In genomic region chrX:153953342-153953830, GRCh38 we compare ENCODE assay signal across 8 cellular contexts. TPM values are rescaled to one million over a fixed set of nuclear protein-coding genes. Genes with fewer than 3 reads are reported as not detected.
DNase-seq lines count a peak whose midpoint lies in the region; ATAC-seq, FAIRE-seq and TF ChIP-seq lines count a peak whose summit lies in the region.

No MANE protein-coding gene starts in this region.

- no peaks in the 10 kb centered on the region for H3K27me3 Mint-ChIP-seq in nephron (ENCODE audit: low read depth)

- peaks cover 62% of the 10 kb centered on the region for H3K36me3 Mint-ChIP-seq in nephron (ENCODE audit: low read depth)

- TF ChIP-seq POLR2A in H54 (IDR thresholded peaks at IDR 0.05; ENCODE audit: low read depth, low read length) (no peak), esophagus squamous epithelium (IDR thresholded peaks at IDR 0.05) (peak in 1 of 4 donors; percentile 7), stomach (IDR thresholded peaks at IDR 0.05) (no peak)

- H3K9me3 Mint-ChIP-seq in nephron, result no peaks in the 10 kb centered on the region

- TF ChIP-seq EP300 in stomach (IDR thresholded peaks at IDR 0.05), result no peak

- peaks cover 23% of the 10 kb centered on the region for H3K4me1 Mint-ChIP-seq in nephron

- H3K9me3 ChIP-seq in esophagus squamous epithelium (no peaks in the 10 kb centered on the region), stomach (no peaks in the 10 kb centered on the region)

- peak overlapping the region in 2 of 3 experiments; percentile 50 to 70 for H3K27ac Mint-ChIP-seq in nephron

- H3K4me1 ChIP-seq in esophagus squamous epithelium (peaks cover 0 to 21% (median 0%) of the 10 kb centered on the region in 3 donors), stomach (peaks cover 0 to 34% (median 10%) of the 10 kb centered on the region in 4 donors)

- 83% methylated on average over 1 of the region's 33 CpGs; no CpG with 5 or more reads in 1 of the 2 donors for WGBS in esophagus squamous epithelium, 2 donors
- 25 to 60% (median 30%) methylated on average over 2 to 33 of the region's 33 CpGs for WGBS in stomach, 5 donors

- peaks cover 39 to 97% (median 40%) of the 10 kb centered on the region in 3 donors for H3K36me3 ChIP-seq in esophagus squamous epithelium
- H3K36me3 ChIP-seq in stomach, result peaks cover 38 to 100% (median 97%) of the 10 kb centered on the region in 4 donors

- H3K27ac ChIP-seq in esophagus squamous epithelium (peak overlapping the region; percentile 24 to 82 (median 72)), stomach (peak overlapping the region in 4 of 5 donors; percentile 29 to 79 (median 73))

- H3K27me3 ChIP-seq in esophagus squamous epithelium (no peaks in the 10 kb centered on the region), stomach (no peaks in the 10 kb centered on the region)

- FAIRE-seq in H54 (lab: Jason Lieb, UNC), result no peak

- peak overlapping the region in 2 of 4 donors; percentile 19 to 37 for H3K4me3 ChIP-seq in esophagus squamous epithelium
- peak overlapping the region in 2 of 4 donors; percentile 3 to 13 for H3K4me3 ChIP-seq in stomach

- H3K4me3 Mint-ChIP-seq in nephron, result no peak overlapping the region

- DNase-seq in COR-L47 (lab: John Stamatoyannopoulos, UW) (peak; percentile 11), H54 (ENCODE audit: insufficient read length, low spot score) (peak; percentile 51), NOMO-1 treated with DMSO at 0.1 percent for 48 hours (lab: John Stamatoyannopoulos, UW; ENCODE audit: unreplicated experiment) (peak; percentile 51), esophagus squamous epithelium (lab: John Stamatoyannopoulos, UW) (no peak), stomach (peak; percentile 79)
- DNase-seq in activated T-cell treated with anti-CD3 and anti-CD28 coated beads, Interleukin-2, amount 50 U/mL, for 1 hour, result peak; percentile 87

- TF ChIP-seq CTCF in esophagus squamous epithelium (IDR thresholded peaks at IDR 0.05) (peak; percentile 95 to 99 (median 96)), nephron (IDR thresholded peaks at IDR 0.05; ENCODE audit: unreplicated experiment in 3 of 3) (peak; percentile 99 to 100 (median 100)), stomach (IDR thresholded peaks at IDR 0.05) (peak in 5 of 7 experiments; percentile 87 to 99 (median 97))

- intact Hi-C loops in esophagus squamous epithelium (cut with DNase I), result no loop called here
- intact Hi-C loops in stomach (cut with DNase I; ENCODE audit: low total_unique reads), result loop anchor here (5.0 kb wide), 1 partner anchor 191 kb away; the partner anchor contains the start of gene PLXNB3

- ATAC-seq in GM19324 (IDR thresholded peaks at IDR 0.05; ENCODE audit: low FRiP score, unreplicated experiment), result no peak

RNA-seq across cellular contexts. Expression of gene RENBP, which starts 8.9 kb away (rescaled TPM):
- total RNA-seq in esophagus squamous epithelium (1 to 10 TPM in 2 of 4 donors, under 1 TPM in 1, not detected in 1; 0.45 to 7.6 (median 3.1) TPM), stomach (1 to 10 TPM in 2 of 5 donors, not detected in 3; 2.3 to 8.3 TPM)
- 10 to 100 TPM in 1 of 3 donors, 1 to 10 TPM in 2; 4.4 to 12.7 (median 8.1) TPM for polyA plus RNA-seq in stomach

RNA-seq across cellular contexts. Expression of gene HCFC1, which starts 18.2 kb away (rescaled TPM):
- total RNA-seq in esophagus squamous epithelium, result 10 to 100 TPM; 22.2 to 54.0 (median 37.0) TPM
- total RNA-seq in stomach, result 10 to 100 TPM; 13.2 to 61.6 (median 35.3) TPM
- 10 to 100 TPM in 2 of 3 donors, 1 to 10 TPM in 1; 9.0 to 13.9 (median 12.6) TPM for polyA plus RNA-seq in stomach

RNA-seq across cellular contexts. Expression of gene NAA10, which starts 18.5 kb away (rescaled TPM):
- total RNA-seq in esophagus squamous epithelium, result 10 to 100 TPM; 42.5 to 92.5 (median 87.6) TPM
- total RNA-seq in stomach, result 10 to 100 TPM; 23.2 to 63.8 (median 35.6) TPM
- polyA plus RNA-seq in stomach, result 100 to 1,000 TPM; 114 to 161 (median 125) TPM

RNA-seq across cellular contexts. Expression of gene TMEM187, which starts 19.2 kb away (rescaled TPM):
- total RNA-seq in esophagus squamous epithelium, result 1 to 10 TPM; 2.5 to 4.1 (median 3.8) TPM
- total RNA-seq in stomach, result 10 to 100 TPM in 1 of 5 donors, 1 to 10 TPM in 2, under 1 TPM in 1, not detected in 1; 0.89 to 16.2 (median 2.9) TPM
- 1 to 10 TPM; 2.3 to 7.0 (median 6.3) TPM for polyA plus RNA-seq in stomach

RNA-seq across cellular contexts. Expression of gene ARHGAP4, which starts 27.3 kb away (rescaled TPM):
- 10 to 100 TPM in 1 of 4 donors, 1 to 10 TPM in 3; 3.9 to 18.3 (median 7.6) TPM for total RNA-seq in esophagus squamous epithelium
- total RNA-seq in stomach, result 10 to 100 TPM; 18.5 to 93.9 (median 67.7) TPM
- polyA plus RNA-seq in stomach, result 10 to 100 TPM; 24.9 to 35.5 (median 25.2) TPM
